9 cellular contexts compared by ENCODE assay signal in genomic region chr15:52730163-52730562, GRCh38.
DNase-seq lines count a peak whose midpoint lies in the region; ATAC-seq, FAIRE-seq and TF ChIP-seq lines count a peak whose summit lies in the region.
"Had no signal": no experiment of that assay in that cellular context is flagged by ENCODE, and none has a peak within 500 bp of the region (broad histone marks: within the 10 kb centered on the region; RNA-seq: fewer than 3 reads in every experiment).

No MANE protein-coding gene starts in this region.

- H3K4me3 ChIP-seq in SK-N-MC, result no peak overlapping the region
- H3K4me3 ChIP-seq in fibroblast of pulmonary artery (replicated peaks; ENCODE audit: low read depth, low read length), result no peak overlapping the region

- H3K27ac ChIP-seq in SK-N-MC, result no peak overlapping the region
- H3K27ac ChIP-seq: parathyroid adenoma had no signal

- no peaks in the 10 kb centered on the region for H3K9me3 ChIP-seq in SK-N-MC (ENCODE audit: low read depth, low read length)

- DNase-seq in GM18507 (ENCODE audit: extremely low spot score, insufficient read length, low read depth) (no peak), SK-N-MC (ENCODE audit: low read depth, low spot score) (peak; percentile 2), fibroblast of pulmonary artery (ENCODE audit: low read depth) (peak; percentile 60), NCI-H146 (lab: John Stamatoyannopoulos, UW) (no peak), NCI-H2081 treated with DMSO at 0.1 percent for 48 hours (lab: John Stamatoyannopoulos, UW) (no peak), iPS-NIHi11 (ENCODE audit: low spot score) (no peak), NK-92 (lab: John Stamatoyannopoulos, UW; ENCODE audit: unreplicated experiment) (no peak)

- peak; percentile 81 for ATAC-seq in HG02678 (IDR thresholded peaks at IDR 0.05; ENCODE audit: unreplicated experiment)

- H3K36me3 ChIP-seq in SK-N-MC (ENCODE audit: insufficient read depth, low read length), result no peaks in the 10 kb centered on the region

- H3K9ac ChIP-seq in SK-N-MC (ENCODE audit: insufficient read length), result no peak overlapping the region
- H3K9ac ChIP-seq: parathyroid adenoma had no signal

- TF ChIP-seq CTCF in fibroblast of pulmonary artery (IDR thresholded peaks at IDR 0.05; ENCODE audit: low read length, missing control alignments), result no peak

- FAIRE-seq in GM18507 (lab: Jason Lieb, UNC), result peak; percentile 75

Comparison
In these comparisons a context has a peak if more than half of its experiments do, and no peak if none do; other contexts are left out.
1. DNase-seq: peak in SK-N-MC (single experiment) and fibroblast of pulmonary artery (single experiment); none in GM18507 (single experiment), NCI-H146 (single experiment), NCI-H2081 treated with DMSO at 0.1 percent for 48 hours (single experiment), iPS-NIHi11 (single experiment) and NK-92 (single experiment).